Comparison of ENCODE assay signal across 1 cellular context in genomic region chr1:84771895-84772294, GRCh38.
TF ChIP-seq lines count a peak whose summit lies in the region.

No MANE protein-coding gene starts in this region.

TF ChIP-seq in GM23338, 12 proteins besides CTCF, POLR2A, EP300 and RAD21 (continued from another document):
- no peak for TF ChIP-seq EZH2 (IDR thresholded peaks at IDR 0.05; ENCODE audit: low read depth, unreplicated experiment)
- TF ChIP-seq REST (IDR thresholded peaks at IDR 0.05; ENCODE audit: unreplicated experiment): no peak
- TF ChIP-seq ETS1 (IDR thresholded peaks at IDR 0.05): no peak
- TF ChIP-seq POLR2AphosphoS5 (IDR thresholded peaks at IDR 0.05; ENCODE audit: low read depth): no peak
- TF ChIP-seq EZH2phosphoT487 (IDR thresholded peaks at IDR 0.05; ENCODE audit: unreplicated experiment): no peak
- no peak for TF ChIP-seq JUNB (IDR thresholded peaks at IDR 0.05; ENCODE audit: unreplicated experiment)
- TF ChIP-seq CREB1 (CRISPR knock-in tag; IDR thresholded peaks at IDR 0.05; ENCODE audit: low read depth): no peak
